Comparison of ENCODE assay signal across 12 cellular contexts in the genomic region with DNA sequence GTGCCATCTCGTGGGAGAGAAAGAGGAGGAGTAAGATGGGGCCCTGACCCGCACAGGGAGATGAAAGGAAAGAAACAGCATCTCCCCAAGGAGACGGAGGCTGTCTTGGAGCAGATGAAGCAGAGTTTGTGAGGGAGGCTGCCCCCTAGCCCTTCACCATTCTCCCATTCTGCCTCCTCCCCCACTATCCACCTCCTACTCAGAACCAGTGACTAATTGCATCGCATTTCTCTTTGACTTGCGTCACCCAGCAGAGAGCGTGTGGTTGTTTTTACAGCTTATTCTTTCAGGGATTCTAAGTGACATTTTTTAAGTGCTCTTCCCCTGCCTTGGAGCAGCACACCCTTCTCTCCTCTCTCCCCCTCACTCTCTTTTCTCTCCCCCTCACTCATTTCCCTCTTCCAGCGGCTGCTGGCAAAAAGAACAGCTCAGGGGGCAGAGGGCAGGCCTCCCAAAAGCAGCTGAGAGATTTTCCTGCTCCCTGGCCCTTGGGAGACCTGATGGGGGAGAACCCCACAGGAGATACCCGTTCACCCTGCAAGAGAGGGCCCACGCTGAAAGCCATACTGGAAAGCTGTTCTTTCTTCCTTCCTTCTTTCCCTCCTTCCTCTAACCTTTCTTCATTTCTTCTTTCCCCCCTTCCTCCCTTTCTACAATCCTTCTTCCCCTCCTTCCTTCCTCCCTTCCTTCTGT.
DNase-seq lines count a peak whose midpoint lies in the region; ATAC-seq, FAIRE-seq and TF ChIP-seq lines count a peak whose summit lies in the region.
"Had no signal": no experiment of that assay in that cellular context is flagged by ENCODE, and none has a peak within 500 bp of the region (broad histone marks: within the 10 kb centered on the region; RNA-seq: fewer than 3 reads in every experiment).

No MANE protein-coding gene starts in this region.

- no peaks in the 10 kb centered on the region for H3K4me1 ChIP-seq in mucosa of descending colon (ENCODE audit: low read depth)

- peak; percentile 38 for FAIRE-seq in HTR-8/SVneo (lab: Jason Lieb, UNC)
- FAIRE-seq in bronchial epithelial cell (lab: Jason Lieb, UNC) = no peak
- FAIRE-seq: endometrium had no signal

- TF ChIP-seq CTCF in AG09309 (IDR thresholded peaks at IDR 0.05; ENCODE audit: control insufficient read depth, insufficient read depth, low read depth, low read length, missing control alignments) = no peak
- no peak for TF ChIP-seq CTCF in bronchial epithelial cell (IDR thresholded peaks at IDR 0.05; ENCODE audit: insufficient read depth, low read length, severe bottlenecking)
- TF ChIP-seq CTCF in mucosa of descending colon (IDR thresholded peaks at IDR 0.05) = no peak

- H3K27me3 ChIP-seq in bronchial epithelial cell (ENCODE audit: control insufficient read depth, insufficient read depth, low read length) = no peaks in the 10 kb centered on the region

- DNase-seq in AG09309 (ENCODE audit: low read depth) (peak; percentile 55), HTR-8/SVneo (ENCODE audit: insufficient read length, low spot score) (peak; percentile 59), bronchial epithelial cell (ENCODE audit: low read depth) (peak; percentile 12), kidney tubule cell (ENCODE audit: low spot score) (peak; percentile 72), mucosa of gallbladder (ENCODE audit: low spot score) (no peak), GF-D8 (lab: John Stamatoyannopoulos, UW) (no peak), mucosa of descending colon (no peak)
- DNase-seq: left colon; NK-92 treated with Interleukin-12 subunit alpha and Interleukin-12 subunit beta, amount 100 ng/mL, for 24 hours; retina had no signal

- ATAC-seq in HG03521 (IDR thresholded peaks at IDR 0.05; ENCODE audit: unreplicated experiment) (no peak), mucosa of descending colon (no peak)
- ATAC-seq: left colon had no signal

- intact Hi-C loops in mucosa of descending colon (cut with DNase I, micrococcal nuclease) = no loop called here

- no peak overlapping the region for H3K4me3 ChIP-seq in AG09309 (ENCODE audit: control insufficient read depth, low read depth, low read length)
- H3K4me3 ChIP-seq in bronchial epithelial cell (ENCODE audit: low read depth, low read length) = no peak overlapping the region
- no peak overlapping the region for H3K4me3 ChIP-seq in mucosa of descending colon

- H3K9me3 ChIP-seq in mucosa of descending colon = no peaks in the 10 kb centered on the region

- H3K36me3 ChIP-seq in bronchial epithelial cell (ENCODE audit: control insufficient read depth, insufficient read depth, low read length) (no peaks in the 10 kb centered on the region), mucosa of descending colon (ENCODE audit: low read depth) (no peaks in the 10 kb centered on the region)

Comparison
In these comparisons a context has a peak if more than half of its experiments do, and no peak if none do; other contexts are left out.
1. DNase-seq: peak in AG09309 (single experiment), HTR-8/SVneo (single experiment), bronchial epithelial cell (single experiment) and kidney tubule cell (single experiment); none in mucosa of gallbladder (single experiment), GF-D8 (single experiment) and mucosa of descending colon (0 of 3).